ENCODE assay signal across 1 cellular context in the genomic region with DNA sequence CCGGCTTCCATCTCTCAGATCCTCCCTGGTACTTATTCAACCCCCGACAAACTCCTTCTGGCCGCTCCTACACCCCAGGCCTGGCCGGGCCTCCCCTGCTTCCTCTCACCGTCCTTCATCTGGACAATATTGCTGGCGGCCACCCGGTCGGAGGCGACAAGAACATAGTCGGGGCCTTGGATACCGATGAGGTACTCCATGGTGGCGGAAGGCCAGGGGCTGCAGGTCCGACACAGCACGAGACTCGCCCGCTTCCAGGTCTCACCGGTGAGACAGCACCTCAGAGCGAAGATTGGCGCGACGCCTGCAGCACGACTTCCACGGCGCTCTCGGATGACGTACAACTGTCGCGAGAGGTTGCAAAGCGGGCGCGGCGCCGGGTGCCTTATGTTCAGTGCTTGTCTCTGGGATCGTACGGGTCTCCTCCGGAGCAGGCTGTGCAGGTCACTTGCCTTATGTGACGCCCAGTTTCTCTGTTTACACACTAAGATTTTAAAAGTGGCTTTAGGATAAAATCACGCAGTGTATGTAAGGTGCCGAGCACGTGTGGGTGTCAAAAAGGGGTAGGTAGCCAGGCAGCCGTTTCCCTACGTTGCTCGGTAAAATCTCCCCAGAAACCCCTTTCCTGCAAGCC.
TF ChIP-seq lines count a peak whose summit lies in the region.

A gene (minus strand): TSS at position 294 of the 634 bp plus-strand sequence. CDS start 94 bp downstream, at position 200.

TF ChIP-seq in GM12878, 131 proteins besides CTCF, POLR2A, EP300 and RAD21 (continued from another document):
- TF ChIP-seq, protein P1, sequence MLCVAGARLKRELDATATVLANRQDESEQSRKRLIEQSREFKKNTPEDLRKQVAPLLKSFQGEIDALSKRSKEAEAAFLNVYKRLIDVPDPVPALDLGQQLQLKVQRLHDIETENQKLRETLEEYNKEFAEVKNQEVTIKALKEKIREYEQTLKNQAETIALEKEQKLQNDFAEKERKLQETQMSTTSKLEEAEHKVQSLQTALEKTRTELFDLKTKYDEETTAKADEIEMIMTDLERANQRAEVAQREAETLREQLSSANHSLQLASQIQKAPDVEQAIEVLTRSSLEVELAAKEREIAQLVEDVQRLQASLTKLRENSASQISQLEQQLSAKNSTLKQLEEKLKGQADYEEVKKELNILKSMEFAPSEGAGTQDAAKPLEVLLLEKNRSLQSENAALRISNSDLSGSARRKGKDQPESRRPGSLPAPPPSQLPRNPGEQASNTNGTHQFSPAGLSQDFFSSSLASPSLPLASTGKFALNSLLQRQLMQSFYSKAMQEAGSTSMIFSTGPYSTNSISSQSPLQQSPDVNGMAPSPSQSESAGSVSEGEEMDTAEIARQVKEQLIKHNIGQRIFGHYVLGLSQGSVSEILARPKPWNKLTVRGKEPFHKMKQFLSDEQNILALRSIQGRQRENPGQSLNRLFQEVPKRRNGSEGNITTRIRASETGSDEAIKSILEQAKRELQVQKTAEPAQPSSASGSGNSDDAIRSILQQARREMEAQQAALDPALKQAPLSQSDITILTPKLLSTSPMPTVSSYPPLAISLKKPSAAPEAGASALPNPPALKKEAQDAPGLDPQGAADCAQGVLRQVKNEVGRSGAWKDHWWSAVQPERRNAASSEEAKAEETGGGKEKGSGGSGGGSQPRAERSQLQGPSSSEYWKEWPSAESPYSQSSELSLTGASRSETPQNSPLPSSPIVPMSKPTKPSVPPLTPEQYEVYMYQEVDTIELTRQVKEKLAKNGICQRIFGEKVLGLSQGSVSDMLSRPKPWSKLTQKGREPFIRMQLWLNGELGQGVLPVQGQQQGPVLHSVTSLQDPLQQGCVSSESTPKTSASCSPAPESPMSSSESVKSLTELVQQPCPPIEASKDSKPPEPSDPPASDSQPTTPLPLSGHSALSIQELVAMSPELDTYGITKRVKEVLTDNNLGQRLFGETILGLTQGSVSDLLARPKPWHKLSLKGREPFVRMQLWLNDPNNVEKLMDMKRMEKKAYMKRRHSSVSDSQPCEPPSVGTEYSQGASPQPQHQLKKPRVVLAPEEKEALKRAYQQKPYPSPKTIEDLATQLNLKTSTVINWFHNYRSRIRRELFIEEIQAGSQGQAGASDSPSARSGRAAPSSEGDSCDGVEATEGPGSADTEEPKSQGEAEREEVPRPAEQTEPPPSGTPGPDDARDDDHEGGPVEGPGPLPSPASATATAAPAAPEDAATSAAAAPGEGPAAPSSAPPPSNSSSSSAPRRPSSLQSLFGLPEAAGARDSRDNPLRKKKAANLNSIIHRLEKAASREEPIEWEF (IDR thresholded peaks at IDR 0.05; ENCODE audit: insufficient replicate concordance, low read depth, low read length) = no peak
- TF ChIP-seq SMAD5 (IDR thresholded peaks at IDR 0.05; ENCODE audit: low read depth) = peak; percentile 90
